16 cellular contexts compared by ENCODE assay signal in genomic region chr5:171806976-171807823, GRCh38. TPM values are rescaled to one million over a fixed set of nuclear protein-coding genes. Genes with fewer than 3 reads are reported as not detected.
DNase-seq lines count a peak whose midpoint lies in the region; ATAC-seq, FAIRE-seq and TF ChIP-seq lines count a peak whose summit lies in the region.
"Had no signal": no experiment of that assay in that cellular context is flagged by ENCODE, and none has a peak within 500 bp of the region (broad histone marks: within the 10 kb centered on the region; RNA-seq: fewer than 3 reads in every experiment).

No MANE protein-coding gene starts in this region.

- H3K79me2 ChIP-seq in osteoblast (ENCODE audit: insufficient read depth, low read length) = no peaks in the 10 kb centered on the region

- no peak overlapping the region for H3K4me3 ChIP-seq in astrocyte of the spinal cord (ENCODE audit: low read depth, low read length)
- H3K4me3 ChIP-seq in osteoblast (ENCODE audit: insufficient read depth, low read length) = no peak overlapping the region
- H3K4me3 ChIP-seq: testis had no signal

- no peak overlapping the region for H2AFZ ChIP-seq in osteoblast (ENCODE audit: low read length)

- no peaks in the 10 kb centered on the region for H3K36me3 ChIP-seq in osteoblast (ENCODE audit: insufficient read depth, low read length)

- DNase-seq in NCI-H345 treated with DMSO at 0.1 percent for 48 hours (lab: John Stamatoyannopoulos, UW; ENCODE audit: unreplicated experiment) (peak; percentile 25), NCI-H345 (lab: John Stamatoyannopoulos, UW) (no peak), NCI-H146 (lab: John Stamatoyannopoulos, UW) (peak; percentile 7), astrocyte of the spinal cord (ENCODE audit: low read depth, low spot score) (peak; percentile 30), osteoblast (ENCODE audit: insufficient read length, low spot score, missing footprints) (no peak), GM20000 (ENCODE audit: low spot score) (no peak), urothelium cell line (ENCODE audit: low spot score) (no peak)
- DNase-seq: activated B cell treated with CpG ODN at 0.5 μM for 24 hours; activated naive CD4-positive, alpha-beta T cell treated with anti-CD3 and anti-CD28 coated beads, Interleukin-2, amount 10 ng/mL, durations not matched to agents 7 days and 5 days; effector CD8-positive, alpha-beta T cell; HCEC 1CT; NCI-H1048; nucleus accumbens; stimulated activated CD4-positive, alpha-beta T cell treated with anti-CD3 and anti-CD28 coated beads, Interleukin-2, amount 100 ng/mL, for 48 hours; testis had no signal

- in situ Hi-C loops in astrocyte of the spinal cord (cut with HindIII; ENCODE audit: low sequenced_read_pairs) = no loop called here

- no peak overlapping the region for H3K27ac ChIP-seq in osteoblast (ENCODE audit: low read depth, low read length)
- H3K27ac ChIP-seq: testis had no signal

- H4K20me1 ChIP-seq in osteoblast (ENCODE audit: insufficient read depth, low read length) = no peaks in the 10 kb centered on the region

- H3K9me3 ChIP-seq in osteoblast (ENCODE audit: low read depth, low read length) = no peaks in the 10 kb centered on the region
- H3K9me3 ChIP-seq: testis had no signal

- H3K4me1 ChIP-seq in osteoblast (ENCODE audit: insufficient read depth, low read length) = peaks cover 9% of the 10 kb centered on the region
- H3K4me1 ChIP-seq: testis had no signal

- TF ChIP-seq CTCF in astrocyte of the spinal cord (IDR thresholded peaks at IDR 0.05; ENCODE audit: low read depth, low read length) (no peak), osteoblast (IDR thresholded peaks at IDR 0.05; ENCODE audit: extremely low read depth, low read depth, low read length) (no peak), GM20000 (IDR thresholded peaks at IDR 0.05; ENCODE audit: extremely low read depth, missing control alignments) (no peak)

- no peak for FAIRE-seq in urothelium cell line (lab: Jason Lieb, UNC)

- peaks cover 39% of the 10 kb centered on the region for H3K27me3 ChIP-seq in osteoblast (ENCODE audit: insufficient read depth, low read length)
- H3K27me3 ChIP-seq: testis had no signal

- peak overlapping the region; percentile 46 for H3K4me2 ChIP-seq in osteoblast (ENCODE audit: insufficient read depth, low read length)

- no peak for ATAC-seq in GM19452 (IDR thresholded peaks at IDR 0.05; ENCODE audit: unreplicated experiment)

RNA-seq across cellular contexts. Expression of gene SMIM23, which starts 21.6 kb away (rescaled TPM):
- total RNA-seq in osteoblast = not detected in 2 replicates
- total RNA-seq: activated B cell treated with CpG ODN at 0.5 μM for 24 hours had no signal

Comparison
In these comparisons a context has a peak if more than half of its experiments do, and no peak if none do; other contexts are left out.
1. DNase-seq: peak in NCI-H345 treated with DMSO at 0.1 percent for 48 hours (single experiment), NCI-H146 (single experiment) and astrocyte of the spinal cord (single experiment); none in NCI-H345 (single experiment), osteoblast (single experiment), GM20000 (single experiment) and urothelium cell line (single experiment).